Comparison of ENCODE assay signal across 7 cellular contexts in the genomic region with DNA sequence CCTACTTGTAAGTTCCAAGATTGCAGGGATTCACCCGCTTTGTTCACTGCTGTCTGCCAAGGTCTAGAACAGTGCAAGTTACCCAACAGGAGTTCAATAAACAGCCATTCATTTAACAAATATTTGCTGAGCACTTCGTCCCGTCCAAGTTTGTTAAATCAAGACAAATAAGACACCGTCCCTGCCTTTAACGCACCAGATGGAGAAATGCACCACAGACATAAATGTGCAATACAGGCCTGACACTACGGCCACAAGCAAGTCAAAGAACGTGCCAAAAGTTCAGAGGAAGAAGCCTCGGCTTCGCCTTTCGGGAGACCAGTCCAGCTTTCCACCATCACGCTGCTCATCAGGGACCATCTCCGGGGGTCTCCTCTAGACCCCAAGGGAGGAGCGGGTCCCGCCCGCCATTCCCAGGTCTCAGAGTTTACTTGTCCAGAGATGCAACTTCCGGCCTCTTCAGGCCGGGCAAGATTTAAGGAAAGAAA. TPM values are rescaled to one million over a fixed set of nuclear protein-coding genes. Genes with fewer than 3 reads are reported as not detected.
A peak's percentile ranks its signal among the peaks of the same experiment; 100 is the strongest.
DNase-seq lines count a peak whose midpoint lies in the region; ATAC-seq, FAIRE-seq and TF ChIP-seq lines count a peak whose summit lies in the region.

No MANE protein-coding gene starts in this region.

- H3K27me3 ChIP-seq in Panc1 (ENCODE audit: control insufficient read depth, insufficient read depth, low read length) (no peaks in the 10 kb centered on the region), endocrine pancreas (ENCODE audit: control insufficient read depth, insufficient read depth, low read length) (no peaks in the 10 kb centered on the region), muscle layer of colon (ENCODE audit: control insufficient read depth in 1 of 2, insufficient read depth in 2 of 2, low read length in 2 of 2) (no peaks in the 10 kb centered on the region)

- BruUV-seq in Panc1 (replicated peaks; lab: Mats Ljungman, UMichigan), result TSS peak; percentile 93

- H3K36me3 ChIP-seq in Panc1 (ENCODE audit: control insufficient read depth, insufficient read depth, low read length) (peaks cover 24% of the 10 kb centered on the region), endocrine pancreas (ENCODE audit: control insufficient read depth, insufficient read depth, low read length) (peaks cover 6% of the 10 kb centered on the region), muscle layer of colon (ENCODE audit: insufficient read depth, low read length) (peaks cover 11% of the 10 kb centered on the region)

- peak; percentile 40 for FAIRE-seq in GM12892 (lab: Jason Lieb, UNC)

- TF ChIP-seq CTCF in Panc1 (IDR thresholded peaks at IDR 0.05), result no peak

- H3K9ac ChIP-seq in endocrine pancreas (ENCODE audit: control insufficient read depth, insufficient read depth, low read length) (peak overlapping the region; percentile 86), muscle layer of colon (ENCODE audit: low read length) (peak overlapping the region; percentile 83)

- H3K27ac ChIP-seq in Panc1 (ENCODE audit: low read length) (peak overlapping the region; percentile 98), muscle layer of colon (ENCODE audit: low read depth, low read length) (peak overlapping the region; percentile 85)

- DNase-seq in GM12892 (ENCODE audit: insufficient read length), result no peak
- peak; percentile 14 for DNase-seq in HCEC 1CT
- DNase-seq in Panc1 (ENCODE audit: low read depth, low spot score), result no peak
- no peak for DNase-seq in mucosa of gallbladder (ENCODE audit: low spot score)

- in situ Hi-C loops in Panc1 (cut with HindIII; ENCODE audit: low pct_unique_long_range_greater_than_20kb, low sequenced_read_pairs), result no loop called here

- intact Hi-C loops in Panc1 (cut with micrococcal nuclease; ENCODE audit: unreplicated experiment), result no loop called here

- TF ChIP-seq POLR2A in GM12892 (IDR thresholded peaks at IDR 0.05; ENCODE audit: low read depth, low read length), result no peak

- POLR2A ChIA-PET in Panc1 (lab: Charles Lee), result no interaction called here

- H3K4me1 ChIP-seq in Panc1 (ENCODE audit: control insufficient read depth, insufficient read depth, low read length) (peaks cover 19% of the 10 kb centered on the region), endocrine pancreas (ENCODE audit: control insufficient read depth, insufficient read depth, low read length) (peaks cover 5% of the 10 kb centered on the region), muscle layer of colon (ENCODE audit: insufficient read depth, low read length) (peaks cover 23% of the 10 kb centered on the region)

- H3K4me3 ChIP-seq in Panc1 (ENCODE audit: low read depth in 2 of 2, low read length in 2 of 2), result peak overlapping the region; percentile 98 to 99
- H3K4me3 ChIP-seq in endocrine pancreas (ENCODE audit: control insufficient read depth, insufficient read depth, low read length), result peak overlapping the region; percentile 83
- peak overlapping the region; percentile 80 to 100 for H3K4me3 ChIP-seq in muscle layer of colon (ENCODE audit: low read depth in 1 of 2, low read length in 2 of 2)

- ATAC-seq in Panc1 (peak; percentile 14), HG02884 (IDR thresholded peaks at IDR 0.05; ENCODE audit: unreplicated experiment) (no peak)

- H3K9me3 ChIP-seq in Panc1 (ENCODE audit: control insufficient read depth, insufficient read depth, low read depth, low read length), result no peaks in the 10 kb centered on the region
- H3K9me3 ChIP-seq in endocrine pancreas (ENCODE audit: control insufficient read depth, low read length), result no peaks in the 10 kb centered on the region
- H3K9me3 ChIP-seq in muscle layer of colon (ENCODE audit: low read length), result no peaks in the 10 kb centered on the region

- CTCF ChIA-PET in Panc1 (lab: Charles Lee), result interaction anchor here (0.6 kb wide), 1 partner anchor 110 kb away, joined by 4 read pairs; no protein-coding TSS in a partner anchor

RNA-seq across cellular contexts. Expression of a gene that starts 0.4 kb away (rescaled TPM):
- polyA plus RNA-seq in GM12892 (2012; ENCODE audit: missing spikeins), result 19.7 TPM
- 22.7 TPM for total RNA-seq in Panc1 (2021; ENCODE audit: unreplicated experiment)
- polyA plus RNA-seq in Panc1 (2012; ENCODE audit: insufficient read length), result 9.7 TPM
- total RNA-seq in mucosa of gallbladder, result 10.3 TPM

RNA-seq across cellular contexts. Expression of a gene that starts 0.6 kb away (rescaled TPM):
- 607 TPM for polyA plus RNA-seq in GM12892 (2012; ENCODE audit: missing spikeins)
- 253 TPM for total RNA-seq in Panc1 (2021; ENCODE audit: unreplicated experiment)
- 316 TPM for polyA plus RNA-seq in Panc1 (2012; ENCODE audit: insufficient read length)
- 263 TPM for total RNA-seq in mucosa of gallbladder
